ENCODE assay signal across 23 cellular contexts in genomic region chr12:74999474-74999873, GRCh38.
DNase-seq lines count a peak whose midpoint lies in the region; ATAC-seq, FAIRE-seq and TF ChIP-seq lines count a peak whose summit lies in the region.
"Had no signal": no experiment of that assay in that cellular context is flagged by ENCODE, and none has a peak within 500 bp of the region (broad histone marks: within the 10 kb centered on the region; RNA-seq: fewer than 3 reads in every experiment).

No MANE protein-coding gene starts in this region.

- no peak for DNase-seq in MCF 10A (ENCODE audit: unreplicated experiment)
- DNase-seq in mammary epithelial cell: no peak
- DNase-seq in MG63: no peak
- no peak for DNase-seq in activated CD8-positive, alpha-beta T cell treated with anti-CD3 and anti-CD28 coated beads for 36 hours
- no peak for DNase-seq in activated effector memory CD4-positive, alpha-beta T cell treated with Interleukin-2 at 50 U/mL for 16 hours
- DNase-seq in activated naive CD4-positive, alpha-beta T cell treated with anti-CD3 and anti-CD28 coated beads, Interleukin-2, amount 10 ng/mL, durations not matched to agents 7 days and 5 days: no peak
- no peak for DNase-seq in cerebellar nuclear complex (lab: John Stamatoyannopoulos, UW)
- DNase-seq in frontal cortex (ENCODE audit: low spot score in 2 of 2): no peak
- DNase-seq: activated CD4-positive, CD25-positive, alpha-beta regulatory T cell treated with anti-CD3 and anti-CD28 coated beads, Interleukin-2, amount 50 U/mL, for 72 hours; activated CD8-positive, alpha-beta memory T cell treated with anti-CD3 and anti-CD28 coated beads for 24 hours; activated naive CD8-positive, alpha-beta T cell treated with anti-CD3 and anti-CD28 coated beads, Interleukin-2, amount 50 U/mL, for 24 hours; IMR-90; mesenchymal stem cell; NCI-H1417; NCI-H446 treated with DMSO at 0.1 percent for 48 hours; psoas muscle; SJCRH30; substantia nigra; upper lobe of left lung had no signal

- dilution Hi-C loops in mammary epithelial cell (cut with HindIII; ENCODE audit: low sequenced_read_pairs): no loop called here

- peak overlapping the region; percentile 65 for H3K27ac Mint-ChIP-seq in MCF 10A (ENCODE audit: low read depth, unreplicated experiment)
- H3K27ac Mint-ChIP-seq in activated CD8-positive, alpha-beta T cell treated with anti-CD3 and anti-CD28 coated beads for 36 hours: peak overlapping the region; percentile 17
- H3K27ac Mint-ChIP-seq in activated naive CD4-positive, alpha-beta T cell treated with anti-CD3 and anti-CD28 coated beads, Interleukin-2, amount 10 ng/mL, durations not matched to agents 7 days and 5 days: no peak overlapping the region
- H3K27ac Mint-ChIP-seq: activated naive CD8-positive, alpha-beta T cell treated with anti-CD3 and anti-CD28 coated beads, Interleukin-2, amount 50 U/mL, for 24 hours; activated T-helper 2 cell treated with anti-CD3 and anti-CD28 coated beads, Interferon-gamma antibody, Interleukin-2, Interleukin-4, amounts not matched to agents 10 μg/mL and 5 μg/mL and 100 μg/mL, durations not matched to agents 14 hours and 24 hours and 36 hours had no signal

- no peaks in the 10 kb centered on the region for H3K4me1 ChIP-seq in mammary epithelial cell (ENCODE audit: insufficient read depth, low read length)
- H3K4me1 ChIP-seq: BLaER1, psoas muscle, upper lobe of left lung had no signal

- no peak for FAIRE-seq in frontal cortex (lab: Jason Lieb, UNC)

- H3K9me3 Mint-ChIP-seq in MCF 10A (ENCODE audit: unreplicated experiment): no peaks in the 10 kb centered on the region
- peaks cover 5% of the 10 kb centered on the region for H3K9me3 Mint-ChIP-seq in activated CD8-positive, alpha-beta T cell treated with anti-CD3 and anti-CD28 coated beads for 36 hours
- peaks cover 4% of the 10 kb centered on the region for H3K9me3 Mint-ChIP-seq in activated naive CD4-positive, alpha-beta T cell treated with anti-CD3 and anti-CD28 coated beads, Interleukin-2, amount 10 ng/mL, durations not matched to agents 7 days and 5 days
- H3K9me3 Mint-ChIP-seq: activated naive CD8-positive, alpha-beta T cell treated with anti-CD3 and anti-CD28 coated beads, Interleukin-2, amount 50 U/mL, for 24 hours had no signal

- no peaks in the 10 kb centered on the region for H3K27me3 Mint-ChIP-seq in MCF 10A (ENCODE audit: insufficient read depth, unreplicated experiment)
- H3K27me3 Mint-ChIP-seq in activated CD8-positive, alpha-beta T cell treated with anti-CD3 and anti-CD28 coated beads for 36 hours: no peaks in the 10 kb centered on the region
- H3K27me3 Mint-ChIP-seq in activated naive CD4-positive, alpha-beta T cell treated with anti-CD3 and anti-CD28 coated beads, Interleukin-2, amount 10 ng/mL, durations not matched to agents 7 days and 5 days: no peaks in the 10 kb centered on the region
- H3K27me3 Mint-ChIP-seq: activated naive CD8-positive, alpha-beta T cell treated with anti-CD3 and anti-CD28 coated beads, Interleukin-2, amount 50 U/mL, for 24 hours had no signal

- WGBS in mammary epithelial cell (ENCODE audit: low coverage, missing lambda C conversion rate): 66% methylated on average over 3 of the region's 3 CpGs

- H3K36me3 Mint-ChIP-seq in MCF 10A (ENCODE audit: insufficient read depth, unreplicated experiment): no peaks in the 10 kb centered on the region
- H3K36me3 Mint-ChIP-seq in activated CD8-positive, alpha-beta T cell treated with anti-CD3 and anti-CD28 coated beads for 36 hours (ENCODE audit: low read depth): no peaks in the 10 kb centered on the region
- no peaks in the 10 kb centered on the region for H3K36me3 Mint-ChIP-seq in activated naive CD4-positive, alpha-beta T cell treated with anti-CD3 and anti-CD28 coated beads, Interleukin-2, amount 10 ng/mL, durations not matched to agents 7 days and 5 days

- H3K9me3 ChIP-seq in mammary epithelial cell (replicated peaks; ENCODE audit: insufficient read depth, low read length): no peaks in the 10 kb centered on the region
- H3K9me3 ChIP-seq in MG63: no peaks in the 10 kb centered on the region
- H3K9me3 ChIP-seq: BLaER1, psoas muscle, SJCRH30, upper lobe of left lung had no signal

- H2AFZ ChIP-seq in mammary epithelial cell (ENCODE audit: low read depth, low read length): no peak overlapping the region

- no peaks in the 10 kb centered on the region for H4K20me1 ChIP-seq in mammary epithelial cell (ENCODE audit: insufficient read depth, low read length)
- H4K20me1 ChIP-seq: BLaER1 had no signal

- H3K9ac ChIP-seq in mammary epithelial cell (ENCODE audit: insufficient read depth, low read length): no peak overlapping the region
- H3K9ac ChIP-seq: BLaER1 had no signal

- intact Hi-C loops in MCF 10A (cut with micrococcal nuclease): no loop called here
- intact Hi-C loops in mammary epithelial cell (cut with micrococcal nuclease): no loop called here
- intact Hi-C loops in activated CD8-positive, alpha-beta T cell treated with anti-CD3 and anti-CD28 coated beads for 36 hours (cut with micrococcal nuclease): no loop called here

- H3K27me3 ChIP-seq in mammary epithelial cell (ENCODE audit: insufficient read depth, low read length) (no peaks in the 10 kb centered on the region), MG63 (no peaks in the 10 kb centered on the region)
- H3K27me3 ChIP-seq: BLaER1, SJCRH30, upper lobe of left lung had no signal

- TF ChIP-seq CTCF in MCF 10A (IDR thresholded peaks at IDR 0.05; ENCODE audit: unreplicated experiment) (no peak), mammary epithelial cell (conservative IDR thresholded peaks at IDR 0.05 in 1 of 2, IDR thresholded peaks at IDR 0.05 in 1 of 2; ENCODE audit: extremely low read depth in 1 of 2, insufficient read depth in 1 of 2, low read depth in 1 of 2, low read length in 2 of 2) (no peak)
- no peak for TF ChIP-seq CTCF in activated CD8-positive, alpha-beta T cell treated with anti-CD3 and anti-CD28 coated beads for 36 hours (IDR thresholded peaks at IDR 0.05)

- H3K4me3 ChIP-seq in mammary epithelial cell (replicated peaks in 1 of 3; ENCODE audit: insufficient read depth in 1 of 3, low read depth in 2 of 3, low read length in 3 of 3) (no peak overlapping the region), MG63 (peak overlapping the region; percentile 31)
- H3K4me3 ChIP-seq: BLaER1, psoas muscle, SJCRH30, upper lobe of left lung had no signal

- BruUV-seq in MCF 10A (replicated peaks; lab: Mats Ljungman, UMichigan) (no TSS peak), mammary epithelial cell (replicated peaks; lab: Mats Ljungman, UMichigan) (no TSS peak)

- H3K36me3 ChIP-seq in mammary epithelial cell (ENCODE audit: insufficient read depth, low read length): no peaks in the 10 kb centered on the region
- H3K36me3 ChIP-seq in MG63: no peaks in the 10 kb centered on the region
- H3K36me3 ChIP-seq: BLaER1, SJCRH30, upper lobe of left lung had no signal

- no peak overlapping the region for H3K4me2 ChIP-seq in mammary epithelial cell (ENCODE audit: insufficient read depth, low read depth, low read length)
- H3K4me2 ChIP-seq: BLaER1 had no signal

- peak overlapping the region; percentile 33 for H3K4me3 Mint-ChIP-seq in MCF 10A (ENCODE audit: unreplicated experiment)
- peak overlapping the region; percentile 14 for H3K4me3 Mint-ChIP-seq in activated CD8-positive, alpha-beta T cell treated with anti-CD3 and anti-CD28 coated beads for 36 hours
- no peak overlapping the region for H3K4me3 Mint-ChIP-seq in activated naive CD4-positive, alpha-beta T cell treated with anti-CD3 and anti-CD28 coated beads, Interleukin-2, amount 10 ng/mL, durations not matched to agents 7 days and 5 days
- H3K4me3 Mint-ChIP-seq: activated naive CD8-positive, alpha-beta T cell treated with anti-CD3 and anti-CD28 coated beads, Interleukin-2, amount 50 U/mL, for 24 hours had no signal

- CTCF ChIA-PET in MCF 10A (lab: Yijun Ruan, JAX): interaction anchor here (0.7 kb wide), 1 partner anchor 37 kb away, joined by 3 read pairs; no protein-coding TSS in a partner anchor
- CTCF ChIA-PET in mammary epithelial cell (lab: Charles Lee; ENCODE audit: low non-redundant PET): no interaction called here
- CTCF ChIA-PET in activated CD8-positive, alpha-beta T cell treated with anti-CD3 and anti-CD28 coated beads for 36 hours (lab: Charles Lee): no interaction called here
- CTCF ChIA-PET in activated naive CD4-positive, alpha-beta T cell treated with anti-CD3 and anti-CD28 coated beads, Interleukin-2, amount 10 ng/mL, durations not matched to agents 7 days and 5 days (lab: Charles Lee): no interaction called here

- no peaks in the 10 kb centered on the region for H3K79me2 ChIP-seq in mammary epithelial cell (ENCODE audit: insufficient read depth, low read length)

- in situ Hi-C loops in mammary epithelial cell (cut with MboI; ENCODE audit: low sequenced_read_pairs in 2 of 2): no loop called here

- no peak for ATAC-seq in activated CD8-positive, alpha-beta T cell treated with anti-CD3 and anti-CD28 coated beads for 36 hours
- ATAC-seq: activated naive CD8-positive, alpha-beta T cell treated with anti-CD3 and anti-CD28 coated beads, Interleukin-2, amount 50 U/mL, for 24 hours; Panc1; psoas muscle had no signal

- H3K4me1 Mint-ChIP-seq in MCF 10A (ENCODE audit: insufficient read depth, unreplicated experiment): no peaks in the 10 kb centered on the region
- peaks cover 6% of the 10 kb centered on the region for H3K4me1 Mint-ChIP-seq in activated CD8-positive, alpha-beta T cell treated with anti-CD3 and anti-CD28 coated beads for 36 hours (ENCODE audit: low read depth)
- H3K4me1 Mint-ChIP-seq in activated naive CD4-positive, alpha-beta T cell treated with anti-CD3 and anti-CD28 coated beads, Interleukin-2, amount 10 ng/mL, durations not matched to agents 7 days and 5 days: no peaks in the 10 kb centered on the region

- POLR2A ChIA-PET in MCF 10A (lab: Yijun Ruan, JAX): interaction anchor here (1.3 kb wide), 1 partner anchor 10 kb away, joined by 3 read pairs; no protein-coding TSS in a partner anchor
- POLR2A ChIA-PET in activated CD8-positive, alpha-beta T cell treated with anti-CD3 and anti-CD28 coated beads for 36 hours (lab: Charles Lee): no interaction called here

- no peak overlapping the region for H3K27ac ChIP-seq in mammary epithelial cell (ENCODE audit: insufficient read depth, low read depth, low read length)
- H3K27ac ChIP-seq: BLaER1, epithelial cell of prostate, psoas muscle, SJCRH30, upper lobe of left lung had no signal
